ENCODE assay signal across 8 cellular contexts in the genomic region with DNA sequence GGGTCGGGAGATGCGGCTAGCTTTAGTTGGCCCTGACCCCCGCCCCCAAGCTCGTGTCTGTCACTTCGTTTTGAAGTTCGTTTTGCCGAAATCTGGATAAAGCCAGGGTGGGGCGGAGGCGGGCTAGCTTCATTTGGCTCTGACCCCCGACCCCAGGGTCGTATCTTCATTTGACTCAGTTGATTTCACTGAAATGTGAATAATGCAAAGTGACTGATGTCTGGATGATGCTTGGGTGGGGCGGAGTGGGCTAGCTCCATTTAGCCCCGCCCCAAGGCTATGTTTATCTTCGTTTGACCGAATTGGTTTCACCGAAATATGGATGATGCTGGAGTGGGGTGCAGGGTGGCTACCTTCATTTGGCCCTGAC. TPM values are rescaled to one million over a fixed set of nuclear protein-coding genes. Genes with fewer than 3 reads are reported as not detected.
A peak's percentile ranks its signal among the peaks of the same experiment; 100 is the strongest.
DNase-seq lines count a peak whose midpoint lies in the region; ATAC-seq and TF ChIP-seq lines count a peak whose summit lies in the region.

No MANE protein-coding gene starts in this region.

- no peak overlapping the region for H3K56ac ChIP-seq in H9 (ENCODE audit: insufficient read length, low read depth, low read length)

- peaks cover 20 to 41% (median 39%) of the 10 kb centered on the region in 3 experiments for H3K36me3 Mint-ChIP-seq in H9 (ENCODE audit: insufficient read depth in 1 of 3, low read depth in 3 of 3)

- peak overlapping the region; percentile 22 for H4K5ac ChIP-seq in H9 (ENCODE audit: insufficient read length, low read depth, low read length)

- BruUV-seq in PC-3 (replicated peaks; lab: Mats Ljungman, UMichigan): no TSS peak

- no peak overlapping the region for H2BK12ac ChIP-seq in H9 (ENCODE audit: insufficient read length, low read depth, low read length)

- H3K27ac ChIP-seq in DOHH2 (ENCODE audit: low read depth, low read length): peak overlapping the region; percentile 88
- H3K27ac ChIP-seq in H9 (ENCODE audit: insufficient read length, low read depth, low read length): no peak overlapping the region
- H3K27ac ChIP-seq in PC-3 (ENCODE audit: low read length): peak overlapping the region; percentile 88

- H3K4me2 ChIP-seq in DOHH2 (ENCODE audit: low read length): peak overlapping the region; percentile 82
- peak overlapping the region; percentile 84 for H3K4me2 ChIP-seq in H9 (ENCODE audit: insufficient read depth, insufficient read length, low read length)
- H3K4me2 ChIP-seq in PC-3 (ENCODE audit: low read length): peak overlapping the region; percentile 96

- no peak overlapping the region; the same call in 1 of the 2 replicates for H3K4ac ChIP-seq in H9 (ENCODE audit: low read depth, low read length)

- no peak overlapping the region for H4K8ac ChIP-seq in H9 (replicated peaks; ENCODE audit: insufficient read length, low read depth, low read length)

- ATAC-seq in PC-3: peak; percentile 34; the same call in 1 of the 2 replicates

- no peak overlapping the region for H2BK20ac ChIP-seq in H9 (ENCODE audit: low read depth, low read length, poor library complexity, severe bottlenecking)

- no peak overlapping the region for H3T11ph ChIP-seq in H9 (ENCODE audit: low read length)

- TF ChIP-seq CTCF in DOHH2 (IDR thresholded peaks at IDR 0.05; ENCODE audit: low read depth, low read length, poor library complexity, severe bottlenecking) (no peak), H9 (conservative IDR thresholded peaks at IDR 0.05) (no peak), PC-3 (conservative IDR thresholded peaks at IDR 0.05; ENCODE audit: low read depth, low read length) (no peak)

- H3K9me3 ChIP-seq in DOHH2 (ENCODE audit: control insufficient read depth, insufficient read depth, low read length) (no peaks in the 10 kb centered on the region), H9 (ENCODE audit: control insufficient read depth, low read depth, low read length) (no peaks in the 10 kb centered on the region), PC-3 (ENCODE audit: low read length) (no peaks in the 10 kb centered on the region), adipocyte (ENCODE audit: control insufficient read depth, low read length) (no peaks in the 10 kb centered on the region), iPS-15b (ENCODE audit: control insufficient read depth, insufficient read depth, low read length) (no peaks in the 10 kb centered on the region)

- peak overlapping the region; percentile 96 for H3K18ac ChIP-seq in H9 (ENCODE audit: insufficient read length, low read depth, low read length)

- H3K27ac Mint-ChIP-seq in H9: peak overlapping the region; percentile 97 to 99 (median 99); a peak in 6 of 7 replicates

- peaks cover 6% of the 10 kb centered on the region in 2 experiments; a peak in 3 of 5 replicates for H3K9me3 Mint-ChIP-seq in H9

- intact Hi-C loops in PC-3 (cut with micrococcal nuclease): no loop called here

- peak overlapping the region; percentile 95; the same call in 1 of the 2 replicates for H3K14ac ChIP-seq in H9 (ENCODE audit: insufficient read depth, low read length)

- no peak overlapping the region for H2BK120ac ChIP-seq in H9 (ENCODE audit: low read depth, low read length, poor library complexity, severe bottlenecking)

- H4K20me1 ChIP-seq in DOHH2 (ENCODE audit: control insufficient read depth, insufficient read depth, low read depth, low read length) (peaks cover 15% of the 10 kb centered on the region; the same call in 1 of the 2 replicates), H9 (ENCODE audit: control insufficient read depth, insufficient read depth, insufficient read length) (no peaks in the 10 kb centered on the region), PC-3 (ENCODE audit: low read length) (peaks cover 21% of the 10 kb centered on the region)

- H3K4me1 Mint-ChIP-seq in H9: peaks cover 11 to 15% of the 10 kb centered on the region in 2 experiments

- WGBS in H9 (ENCODE audit: extremely low coverage, insufficient read length, low lambda C conversion rate): no CpG with 5 or more reads among the region's 16 CpGs

- H2AFZ ChIP-seq in H9 (ENCODE audit: low read length) (no peak overlapping the region), PC-3 (ENCODE audit: low read length) (peak overlapping the region; percentile 99)

- peak overlapping the region; percentile 76 for H2BK5ac ChIP-seq in H9 (ENCODE audit: insufficient read length, low read length)

- H2BK15ac ChIP-seq in H9 (ENCODE audit: low read depth, low read length): no peak overlapping the region

- H3K27me3 ChIP-seq in DOHH2 (ENCODE audit: control insufficient read depth, low read length) (no peaks in the 10 kb centered on the region), H9 (ENCODE audit: insufficient read depth, low read length) (no peaks in the 10 kb centered on the region), PC-3 (ENCODE audit: low read length) (no peaks in the 10 kb centered on the region), adipocyte (replicated peaks; ENCODE audit: control insufficient read depth, insufficient read depth, low read length) (no peaks in the 10 kb centered on the region), iPS-15b (ENCODE audit: control insufficient read depth, insufficient read depth, low read length) (no peaks in the 10 kb centered on the region)

- peaks cover 56% of the 10 kb centered on the region for H3K36me3 ChIP-seq in DOHH2 (ENCODE audit: control insufficient read depth, low read length)
- H3K36me3 ChIP-seq in PC-3 (ENCODE audit: low read depth, low read length): peaks cover 41% of the 10 kb centered on the region
- H3K36me3 ChIP-seq in adipocyte (ENCODE audit: control insufficient read depth, insufficient read depth, low read length, severe bottlenecking): peaks cover 36% of the 10 kb centered on the region
- H3K36me3 ChIP-seq in iPS-15b (ENCODE audit: control insufficient read depth, insufficient read depth, low read length): peaks cover 27% of the 10 kb centered on the region

- CTCF ChIA-PET in PC-3 (lab: Charles Lee): interaction anchor here (0.6 kb wide), 1 partner anchor 1328 kb away, joined by 3 read pairs; no protein-coding TSS in a partner anchor

- H3F3A ChIP-seq in DOHH2 (ENCODE audit: control insufficient read depth, insufficient read depth) (peaks cover 6% of the 10 kb centered on the region; the same call in 1 of the 2 replicates), PC-3 (ENCODE audit: low read length, unreplicated experiment) (no peaks in the 10 kb centered on the region)

- POLR2A ChIA-PET in PC-3 (lab: Charles Lee; ENCODE audit: unreplicated experiment): interaction anchor here (0.6 kb wide), 1 partner anchor 354 kb away, joined by 3 read pairs; no protein-coding TSS in a partner anchor

- H3K9ac ChIP-seq in H9 (ENCODE audit: extremely low read depth, insufficient read length, low read length) (peak overlapping the region; percentile 98), PC-3 (ENCODE audit: low read length) (peak overlapping the region; percentile 100), adipocyte (ENCODE audit: low read length) (peak overlapping the region; percentile 99), iPS-15b (ENCODE audit: low read depth, low read length) (peak overlapping the region; percentile 97)

- DNase-seq in H9 (no peak), PC-3 (peak; percentile 27), adipocyte (ENCODE audit: low read depth) (peak; percentile 72), mucosa of gallbladder (ENCODE audit: low spot score) (no peak), SK-N-DZ (ENCODE audit: low spot score) (no peak)
- peak; percentile 12 to 33 (median 20) for DNase-seq in stimulated activated CD4-positive, alpha-beta T cell treated with anti-CD3 and anti-CD28 coated beads, Interleukin-12 subunit alpha, Interleukin-12 subunit beta, amount 100 ng/mL, for 48 hours (ENCODE audit: low read depth in 2 of 3, low spot score in 1 of 3)

- H3K79me1 ChIP-seq in H9 (ENCODE audit: insufficient read depth, low read depth, low read length, poor library complexity, severe bottlenecking): peaks cover 6% of the 10 kb centered on the region

- peaks cover 6% of the 10 kb centered on the region for H3K23me2 ChIP-seq in H9 (ENCODE audit: insufficient read length, low read depth, low read length, poor library complexity, severe bottlenecking)

- H4K91ac ChIP-seq in H9 (ENCODE audit: insufficient read length, low read depth, low read length): peak overlapping the region; percentile 21

- H3K4me3 Mint-ChIP-seq in H9: peak overlapping the region; percentile 95 to 98

- H3K27me3 Mint-ChIP-seq in H9 (ENCODE audit: low read depth): peaks cover 6% of the 10 kb centered on the region

- H3K4me3 ChIP-seq in DOHH2 (ENCODE audit: low read length) (peak overlapping the region; percentile 99), PC-3 (ENCODE audit: low read length) (peak overlapping the region; percentile 95), adipocyte (ENCODE audit: low read length) (peak overlapping the region; percentile 95), iPS-15b (ENCODE audit: low read depth, low read length) (peak overlapping the region; percentile 84)

- no peak overlapping the region for H3K23ac ChIP-seq in H9 (ENCODE audit: insufficient read length, low read depth, low read length)

- peaks cover 29% of the 10 kb centered on the region for H3K4me1 ChIP-seq in DOHH2 (ENCODE audit: control insufficient read depth, low read length)
- no peaks in the 10 kb centered on the region for H3K4me1 ChIP-seq in H9 (ENCODE audit: insufficient read depth, low read length)
- H3K4me1 ChIP-seq in PC-3 (ENCODE audit: insufficient read depth, low read length): peaks cover 22% of the 10 kb centered on the region
- H3K4me1 ChIP-seq in adipocyte (ENCODE audit: control insufficient read depth, insufficient read depth, low read length): peaks cover 32% of the 10 kb centered on the region
- no peaks in the 10 kb centered on the region for H3K4me1 ChIP-seq in iPS-15b (ENCODE audit: control insufficient read depth, insufficient read depth, low read length)

- H3K9me2 ChIP-seq in DOHH2 (replicated peaks; ENCODE audit: control insufficient read depth, low read length) (no peaks in the 10 kb centered on the region), PC-3 (replicated peaks; ENCODE audit: low read length) (no peaks in the 10 kb centered on the region)

- no peak overlapping the region for H2AK5ac ChIP-seq in H9 (ENCODE audit: insufficient read length, low read length)

- H3K79me2 ChIP-seq in DOHH2 (ENCODE audit: control insufficient read depth, low read length) (peaks cover 69% of the 10 kb centered on the region), H9 (ENCODE audit: insufficient read depth, low read length) (peaks cover 22% of the 10 kb centered on the region), PC-3 (ENCODE audit: low read length) (peaks cover 40% of the 10 kb centered on the region)

RNA-seq across cellular contexts. Expression of gene PSMD7, which starts 0.7 kb away (rescaled TPM):
- 138 and 140 TPM in 2 replicates for total RNA-seq in H9 (2021)
- total RNA-seq in PC-3 (2014; rRNA removed): 70.3 and 75.3 TPM in 2 replicates
- total RNA-seq in mucosa of gallbladder: 64.3 TPM
- 204 and 273 TPM in 2 replicates for polyA plus RNA-seq in SK-N-DZ (2014; cell fraction: cytosol; rRNA removed)
- 142 and 148 TPM in 2 replicates for polyA plus RNA-seq in SK-N-DZ (2014; cell fraction: nucleus; rRNA removed)

Comparison
In these comparisons a context has a peak if more than half of its experiments do, and no peak if none do; other contexts are left out.
1. DNase-seq: peak in PC-3 (single experiment), adipocyte (single experiment) and stimulated activated CD4-positive, alpha-beta T cell treated with anti-CD3 and anti-CD28 coated beads, Interleukin-12 subunit alpha, Interleukin-12 subunit beta, amount 100 ng/mL, for 48 hours (3 of 3); none in H9 (single experiment), mucosa of gallbladder (single experiment) and SK-N-DZ (single experiment).
2. Peak in every context shown above with its lines, with median percentiles within 50 percentile points of each other: H3K4me2 ChIP-seq, H3K4me3 ChIP-seq and H3K9ac ChIP-seq.